15 cellular contexts compared by ENCODE assay signal in the genomic region with DNA sequence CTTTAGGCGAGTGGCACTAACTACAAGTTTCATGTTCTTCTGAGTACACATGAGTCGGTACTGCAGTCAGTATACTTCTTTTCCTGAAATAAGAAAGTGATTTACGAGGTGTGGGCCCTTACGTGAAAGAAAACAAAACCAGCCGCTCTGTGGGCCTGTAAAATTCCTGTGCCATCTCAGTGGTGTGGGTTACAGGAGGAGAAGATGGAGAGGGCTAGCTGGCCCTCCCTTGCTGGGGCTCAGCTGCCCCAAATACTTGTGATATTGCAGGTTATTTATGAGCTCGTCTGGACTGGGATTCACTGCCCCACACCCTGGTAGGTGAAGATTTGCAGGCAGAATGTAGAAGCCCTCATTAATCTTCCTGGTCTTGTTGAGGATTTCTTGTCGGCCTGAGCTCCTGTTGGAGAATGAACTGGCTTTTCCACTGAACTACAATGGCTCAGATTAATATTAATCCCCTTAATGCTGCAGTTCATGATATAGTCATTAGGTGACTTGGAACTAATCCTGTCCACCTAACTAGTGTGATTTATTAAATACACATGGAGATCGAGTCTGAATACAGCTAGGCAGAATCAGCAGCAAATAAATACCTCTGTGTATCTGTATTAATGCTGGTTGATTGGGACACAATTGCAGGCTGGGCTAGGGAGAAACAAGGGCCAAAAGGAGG.
A peak's percentile ranks its signal among the peaks of the same experiment; 100 is the strongest.
DNase-seq lines count a peak whose midpoint lies in the region; ATAC-seq and TF ChIP-seq lines count a peak whose summit lies in the region.
"Had no signal": no experiment of that assay in that cellular context is flagged by ENCODE, and none has a peak within 500 bp of the region (broad histone marks: within the 10 kb centered on the region; RNA-seq: fewer than 3 reads in every experiment).

No MANE protein-coding gene starts in this region.

- intact Hi-C loops in activated CD4-positive, alpha-beta T cell treated with anti-CD3 and anti-CD28 coated beads for 36 hours (cut with DNase I, micrococcal nuclease): no loop called here

- CTCF ChIA-PET in activated CD4-positive, alpha-beta T cell treated with anti-CD3 and anti-CD28 coated beads for 36 hours (lab: Charles Lee): interaction anchor here (0.6 to 5.7 kb wide), 16 partner anchors 10 to 906 kb away, joined by 3 to 34 read pairs (median 4); no protein-coding TSS in a partner anchor

- peak overlapping the region; percentile 32 to 49 for H3K4me3 ChIP-seq in stomach smooth muscle (ENCODE audit: low read length in 2 of 2)
- H3K4me3 ChIP-seq: thoracic aorta had no signal

- peak overlapping the region in 1 of 2 donors; percentile 40 for H3K9ac ChIP-seq in stomach smooth muscle (ENCODE audit: low read length in 2 of 2)

- H3K4me1 ChIP-seq in stomach smooth muscle (ENCODE audit: control insufficient read depth, insufficient read depth, low read length): peaks cover 32% of the 10 kb centered on the region

- H3K27ac Mint-ChIP-seq in activated CD4-positive, alpha-beta T cell treated with anti-CD3 and anti-CD28 coated beads for 36 hours: peak overlapping the region; percentile 49
- peak overlapping the region; percentile 63 for H3K27ac Mint-ChIP-seq in mesothelial cell of epicardium
- H3K27ac Mint-ChIP-seq: activated naive CD8-positive, alpha-beta T cell treated with anti-CD3 and anti-CD28 coated beads, Interleukin-2, amount 10 ng/mL, durations not matched to agents 7 days and 5 days had no signal

- H3K4me3 Mint-ChIP-seq in activated CD4-positive, alpha-beta T cell treated with anti-CD3 and anti-CD28 coated beads for 36 hours: no peak overlapping the region
- H3K4me3 Mint-ChIP-seq in mesothelial cell of epicardium: no peak overlapping the region
- H3K4me3 Mint-ChIP-seq: activated naive CD8-positive, alpha-beta T cell treated with anti-CD3 and anti-CD28 coated beads, Interleukin-2, amount 10 ng/mL, durations not matched to agents 7 days and 5 days; CD4-positive, alpha-beta memory T cell had no signal

- no peak for TF ChIP-seq CTCF in mesothelial cell of epicardium (IDR thresholded peaks at IDR 0.05; ENCODE audit: unreplicated experiment)

- H3K27me3 ChIP-seq in stomach smooth muscle (ENCODE audit: control insufficient read depth in 1 of 2, insufficient read depth in 2 of 2, low read length in 2 of 2): no peaks in the 10 kb centered on the region

- peaks cover 2% of the 10 kb centered on the region for H3K36me3 Mint-ChIP-seq in activated CD4-positive, alpha-beta T cell treated with anti-CD3 and anti-CD28 coated beads for 36 hours (ENCODE audit: low read depth)
- peaks cover 2% of the 10 kb centered on the region for H3K36me3 Mint-ChIP-seq in mesothelial cell of epicardium

- no peak for DNase-seq in activated CD4-positive, alpha-beta T cell treated with anti-CD3 and anti-CD28 coated beads for 36 hours
- no peak for DNase-seq in activated CD4-positive, alpha-beta T cell treated with anti-CD3 and anti-CD28 coated beads, Interleukin-2, amount 50 U/mL, for 48 hours
- peak; percentile 66 for DNase-seq in amniotic epithelial cell (ENCODE audit: low read depth)
- no peak for DNase-seq in mesothelial cell of epicardium (ENCODE audit: low spot score in 2 of 2, unreplicated experiment in 2 of 2)
- DNase-seq in NCI-H2107 (lab: John Stamatoyannopoulos, UW): no peak
- DNase-seq: activated naive CD8-positive, alpha-beta T cell treated with anti-CD3 and anti-CD28 coated beads, Interleukin-2, amount 10 ng/mL, durations not matched to agents 7 days and 5 days; CD4-positive, alpha-beta memory T cell; NCI-H1694; NCI-H774; Right ventricle myocardium superior had no signal

- POLR2A ChIA-PET in activated CD4-positive, alpha-beta T cell treated with anti-CD3 and anti-CD28 coated beads for 36 hours (lab: Charles Lee): interaction anchor here (0.5 to 1.6 kb wide), 6 partner anchors 13 to 516 kb away, joined by 3 to 14 read pairs (median 4); a partner anchor contains a TSS

- ATAC-seq in activated CD4-positive, alpha-beta T cell treated with anti-CD3 and anti-CD28 coated beads for 36 hours: peak; percentile 48
- no peak for ATAC-seq in HG02642 (IDR thresholded peaks at IDR 0.05; ENCODE audit: poor library complexity, unreplicated experiment)
- ATAC-seq in activated CD4-positive, CD25-positive, alpha-beta regulatory T cell treated with anti-CD3 and anti-CD28 coated beads, Interleukin-2, amount 50 U/mL, for 24 hours: no peak

- H3K9me3 Mint-ChIP-seq in activated CD4-positive, alpha-beta T cell treated with anti-CD3 and anti-CD28 coated beads for 36 hours (ENCODE audit: low read depth): no peaks in the 10 kb centered on the region
- H3K9me3 Mint-ChIP-seq in mesothelial cell of epicardium: no peaks in the 10 kb centered on the region
- H3K9me3 Mint-ChIP-seq: activated naive CD8-positive, alpha-beta T cell treated with anti-CD3 and anti-CD28 coated beads, Interleukin-2, amount 10 ng/mL, durations not matched to agents 7 days and 5 days had no signal

- peak overlapping the region; percentile 61 for H3K27ac ChIP-seq in stomach smooth muscle (ENCODE audit: low read length)
- H3K27ac ChIP-seq: 22Rv1, thoracic aorta had no signal

- H3K4me1 Mint-ChIP-seq in activated CD4-positive, alpha-beta T cell treated with anti-CD3 and anti-CD28 coated beads for 36 hours: peaks cover 53% of the 10 kb centered on the region
- peaks cover 23% of the 10 kb centered on the region for H3K4me1 Mint-ChIP-seq in mesothelial cell of epicardium

- no peaks in the 10 kb centered on the region for H3K36me3 ChIP-seq in stomach smooth muscle (ENCODE audit: control insufficient read depth in 2 of 2, insufficient read depth in 2 of 2, low read length in 2 of 2)
- H3K36me3 ChIP-seq: thoracic aorta had no signal

- no peaks in the 10 kb centered on the region for H3K9me3 ChIP-seq in stomach smooth muscle (ENCODE audit: control insufficient read depth in 2 of 2, low read length in 2 of 2)
- H3K9me3 ChIP-seq: thoracic aorta had no signal

- H3K27me3 Mint-ChIP-seq in activated CD4-positive, alpha-beta T cell treated with anti-CD3 and anti-CD28 coated beads for 36 hours: no peaks in the 10 kb centered on the region
- no peaks in the 10 kb centered on the region for H3K27me3 Mint-ChIP-seq in mesothelial cell of epicardium (ENCODE audit: low read depth)
- H3K27me3 Mint-ChIP-seq: activated naive CD8-positive, alpha-beta T cell treated with anti-CD3 and anti-CD28 coated beads, Interleukin-2, amount 10 ng/mL, durations not matched to agents 7 days and 5 days; CD4-positive, alpha-beta memory T cell had no signal
